Comparison of ENCODE assay signal across 26 cellular contexts in genomic region chr7:80984619-80985018, GRCh38.
A peak's percentile ranks its signal among the peaks of the same experiment; 100 is the strongest.
DNase-seq lines count a peak whose midpoint lies in the region; ATAC-seq and TF ChIP-seq lines count a peak whose summit lies in the region.
"Had no signal": no experiment of that assay in that cellular context is flagged by ENCODE, and none has a peak within 500 bp of the region (broad histone marks: within the 10 kb centered on the region; RNA-seq: fewer than 3 reads in every experiment).

No MANE protein-coding gene starts in this region.

- H3K27me3 ChIP-seq in Panc1 (ENCODE audit: control insufficient read depth, insufficient read depth, low read length) (no peaks in the 10 kb centered on the region), stomach smooth muscle (ENCODE audit: control insufficient read depth in 1 of 2, insufficient read depth in 2 of 2, low read length in 2 of 2) (no peaks in the 10 kb centered on the region)
- H3K27me3 ChIP-seq: SJCRH30 had no signal

- H3K4me3 ChIP-seq in Panc1 (ENCODE audit: low read depth in 2 of 2, low read length in 2 of 2): no peak overlapping the region
- H3K4me3 ChIP-seq in stomach smooth muscle (ENCODE audit: low read length in 2 of 2): peak overlapping the region in 1 of 2 donors; percentile 11
- H3K4me3 ChIP-seq: GM12878, HAP-1, SJCRH30 had no signal

- in situ Hi-C loops in Panc1 (cut with HindIII; ENCODE audit: low pct_unique_long_range_greater_than_20kb, low sequenced_read_pairs): no loop called here

- H3K36me3 ChIP-seq in Panc1 (ENCODE audit: control insufficient read depth, insufficient read depth, low read length) (no peaks in the 10 kb centered on the region), stomach smooth muscle (ENCODE audit: control insufficient read depth in 2 of 2, insufficient read depth in 2 of 2, low read length in 2 of 2) (no peaks in the 10 kb centered on the region)
- H3K36me3 ChIP-seq: HAP-1, SJCRH30 had no signal

- ATAC-seq in Panc1 (no peak), HG02588 (IDR thresholded peaks at IDR 0.05; ENCODE audit: unreplicated experiment) (no peak)
- ATAC-seq: GM12878, PC-3, Right ventricle myocardium inferior had no signal

- CTCF ChIA-PET in Panc1 (lab: Charles Lee): no interaction called here

- BruUV-seq in Panc1 (replicated peaks; lab: Mats Ljungman, UMichigan): no TSS peak

- intact Hi-C loops in Panc1 (cut with micrococcal nuclease; ENCODE audit: unreplicated experiment): no loop called here

- H3K27ac ChIP-seq in Panc1 (ENCODE audit: low read length): peak overlapping the region; percentile 30; the same call in 1 of the 2 replicates
- H3K27ac ChIP-seq in stomach smooth muscle (ENCODE audit: low read length): peak overlapping the region; percentile 62
- H3K27ac ChIP-seq: HL-60, SJCRH30 had no signal

- no peaks in the 10 kb centered on the region; the same call in 1 of the 2 replicates for H3K9me3 ChIP-seq in Panc1 (ENCODE audit: control insufficient read depth, insufficient read depth, low read depth, low read length)
- peaks cover 0 to 3% of the 10 kb centered on the region in 2 donors for H3K9me3 ChIP-seq in stomach smooth muscle (ENCODE audit: control insufficient read depth in 2 of 2, low read length in 2 of 2)
- H3K9me3 ChIP-seq: HAP-1 had no signal

- POLR2A ChIA-PET in Panc1 (lab: Charles Lee): no interaction called here

- peak overlapping the region in 1 of 2 donors; percentile 48 for H3K9ac ChIP-seq in stomach smooth muscle (ENCODE audit: low read length in 2 of 2)

- DNase-seq in Panc1 (ENCODE audit: low read depth, low spot score) (no peak), fibroblast of gingiva (ENCODE audit: low read depth) (peak; percentile 34), medulla oblongata (ENCODE audit: extremely low spot score) (peak; percentile 6), Ammon's horn (ENCODE audit: low spot score) (no peak)
- DNase-seq in stimulated activated CD4-positive, alpha-beta T cell treated with anti-CD3 and anti-CD28 coated beads, Interleukin-15, amount 100 ng/mL, for 24 hours: no peak
- DNase-seq: C1 segment of cervical spinal cord; Caco-2; CD4-positive, alpha-beta memory T cell; EL; GDM1; GOT3; NCI-H1092; NCI-H1417 treated with DMSO at 0.1 percent for 48 hours; NCI-H1694 treated with DMSO at 0.1 percent for 48 hours; NCI-H2081; NCI-H226; NCI-H510A treated with DMSO at 0.1 percent for 48 hours; NCI-H748 treated with DMSO at 0.1 percent for 48 hours; PC-3; SJCRH30 had no signal

- H3K4me1 ChIP-seq in Panc1 (ENCODE audit: control insufficient read depth, insufficient read depth, low read length) (no peaks in the 10 kb centered on the region), stomach smooth muscle (ENCODE audit: control insufficient read depth, insufficient read depth, low read length) (no peaks in the 10 kb centered on the region)
- H3K4me1 ChIP-seq: Caco-2, HAP-1, SJCRH30 had no signal

- no peak for TF ChIP-seq CTCF in Panc1 (IDR thresholded peaks at IDR 0.05)

Comparison
In these comparisons a context has a peak if more than half of its experiments do, and no peak if none do; other contexts are left out.
1. DNase-seq: peak in fibroblast of gingiva (single experiment) and medulla oblongata (single experiment); none in Panc1 (single experiment), stimulated activated CD4-positive, alpha-beta T cell treated with anti-CD3 and anti-CD28 coated beads, Interleukin-15, amount 100 ng/mL, for 24 hours (single experiment) and Ammon's horn (single experiment).